In genomic region chr2:5720426-5720825, GRCh38 we compare ENCODE assay signal across 29 cellular contexts. TPM values are rescaled to one million over a fixed set of nuclear protein-coding genes. Genes with fewer than 3 reads are reported as not detected.
DNase-seq lines count a peak whose midpoint lies in the region; ATAC-seq and TF ChIP-seq lines count a peak whose summit lies in the region.
"Had no signal": no experiment of that assay in that cellular context is flagged by ENCODE, and none has a peak within 500 bp of the region (broad histone marks: within the 10 kb centered on the region; RNA-seq: fewer than 3 reads in every experiment).

No MANE protein-coding gene starts in this region.

- H3K27ac ChIP-seq in fibroblast of lung (ENCODE audit: insufficient read depth, low read length) = no peak overlapping the region
- no peak overlapping the region for H3K27ac ChIP-seq in uterus
- H3K27ac ChIP-seq: BLaER1, right atrium auricular region, transverse colon had no signal

- ATAC-seq in natural killer cell = no peak
- ATAC-seq: activated CD4-positive, CD25-positive, alpha-beta regulatory T cell treated with anti-CD3 and anti-CD28 coated beads, Interleukin-2, amount 50 U/mL, for 24 hours; activated CD8-positive, alpha-beta T cell treated with anti-CD3 and anti-CD28 coated beads, Interleukin-2, amount 10 ng/mL, durations not matched to agents 7 days and 5 days; activated naive CD8-positive, alpha-beta T cell treated with anti-CD3 and anti-CD28 coated beads, Interleukin-2, amount 50 U/mL, for 24 hours; GM12878; left lobe of liver; naive thymus-derived CD4-positive, alpha-beta T cell; stimulated activated naive CD8-positive, alpha-beta T cell treated with anti-CD3 and anti-CD28 coated beads, Interleukin-15, amount 100 ng/mL, for 72 hours; T-cell had no signal

- no peak overlapping the region for H3K9ac ChIP-seq in fibroblast of lung (ENCODE audit: insufficient read depth, low read length)
- H3K9ac ChIP-seq: BLaER1 had no signal

- H3K4me3 ChIP-seq in AG04449 (ENCODE audit: low read depth, low read length) (no peak overlapping the region), fibroblast of lung (replicated peaks in 1 of 4; ENCODE audit: control extremely low read depth in 1 of 4, insufficient read depth in 1 of 4, low read depth in 3 of 4, low read length in 4 of 4) (peak overlapping the region in 1 of 4 experiments; percentile 25), uterus (no peak overlapping the region)
- H3K4me3 ChIP-seq: BLaER1, GM12878, right atrium auricular region, transverse colon had no signal

- H3K36me3 Mint-ChIP-seq in natural killer cell = no peaks in the 10 kb centered on the region
- H3K36me3 Mint-ChIP-seq: naive thymus-derived CD4-positive, alpha-beta T cell; T-cell had no signal

- POLR2A ChIA-PET in AG04449 (lab: Yijun Ruan, JAX) = no interaction called here

- no peaks in the 10 kb centered on the region for H3K4me1 Mint-ChIP-seq in natural killer cell
- H3K4me1 Mint-ChIP-seq: activated naive CD8-positive, alpha-beta T cell treated with anti-CD3 and anti-CD28 coated beads, Interleukin-2, amount 50 U/mL, for 24 hours; stimulated activated naive CD8-positive, alpha-beta T cell treated with anti-CD3 and anti-CD28 coated beads, Interleukin-15, amount 100 ng/mL, for 72 hours; T-cell had no signal

- TF ChIP-seq CTCF in AG04449 (IDR thresholded peaks at IDR 0.05; ENCODE audit: insufficient read depth, low read length, missing control alignments) = no peak
- no peak for TF ChIP-seq CTCF in fibroblast of lung (conservative IDR thresholded peaks at IDR 0.05 in 1 of 2, IDR thresholded peaks at IDR 0.05 in 1 of 2; ENCODE audit: low read depth in 1 of 2, low read length in 2 of 2)
- TF ChIP-seq CTCF in uterus (IDR thresholded peaks at IDR 0.05) = no peak
- TF ChIP-seq CTCF in natural killer cell (IDR thresholded peaks at IDR 0.05) = no peak

- H3K27me3 ChIP-seq in fibroblast of lung (ENCODE audit: control insufficient read depth, insufficient read depth, low read length) = no peaks in the 10 kb centered on the region
- no peaks in the 10 kb centered on the region for H3K27me3 ChIP-seq in uterus
- H3K27me3 ChIP-seq: BLaER1, right atrium auricular region, transverse colon had no signal

- no peaks in the 10 kb centered on the region for H3K79me2 ChIP-seq in fibroblast of lung (ENCODE audit: control insufficient read depth, insufficient read depth, low read length)

- no peak for TF ChIP-seq POLR2A in uterus (IDR thresholded peaks at IDR 0.05)

- H3K9me3 Mint-ChIP-seq in natural killer cell = peaks cover 4 to 10% of the 10 kb centered on the region in 2 donors
- H3K9me3 Mint-ChIP-seq: endodermal cell had no signal

- no peak overlapping the region for H2AFZ ChIP-seq in fibroblast of lung (ENCODE audit: low read length)

- H3K27me3 Mint-ChIP-seq in natural killer cell (ENCODE audit: low read depth in 2 of 2) = no peaks in the 10 kb centered on the region
- H3K27me3 Mint-ChIP-seq: IgD-negative memory B cell; stimulated activated naive CD8-positive, alpha-beta T cell treated with anti-CD3 and anti-CD28 coated beads, Interleukin-15, amount 100 ng/mL, for 72 hours had no signal

- CTCF ChIA-PET in AG04449 (lab: Yijun Ruan, JAX) = interaction anchor here (1.0 kb wide), 1 partner anchor 195 kb away, joined by 3 read pairs; no protein-coding TSS in a partner anchor

- no peak overlapping the region for H3K4me3 Mint-ChIP-seq in natural killer cell
- H3K4me3 Mint-ChIP-seq: activated CD8-positive, alpha-beta T cell treated with anti-CD3 and anti-CD28 coated beads, Interleukin-2, amount 10 ng/mL, durations not matched to agents 7 days and 5 days; activated naive CD8-positive, alpha-beta T cell treated with anti-CD3 and anti-CD28 coated beads, Interleukin-2, amount 50 U/mL, for 24 hours; endodermal cell; IgD-negative memory B cell; naive thymus-derived CD4-positive, alpha-beta T cell; stimulated activated naive CD8-positive, alpha-beta T cell treated with anti-CD3 and anti-CD28 coated beads, Interleukin-15, amount 100 ng/mL, for 72 hours; T-cell had no signal

- intact Hi-C loops in uterus (cut with DNase I; ENCODE audit: low total_unique reads) = no loop called here
- intact Hi-C loops in natural killer cell (cut with micrococcal nuclease) = no loop called here

- no peaks in the 10 kb centered on the region for H4K20me1 ChIP-seq in fibroblast of lung (ENCODE audit: control insufficient read depth, extremely low read depth, insufficient read depth, low read length)
- H4K20me1 ChIP-seq: BLaER1 had no signal

- H3K9me3 ChIP-seq in fibroblast of lung (ENCODE audit: control insufficient read depth, insufficient read depth, low read depth, low read length) = no peaks in the 10 kb centered on the region
- H3K9me3 ChIP-seq in uterus = no peaks in the 10 kb centered on the region
- H3K9me3 ChIP-seq: transverse colon had no signal

- no peak overlapping the region for H3K27ac Mint-ChIP-seq in natural killer cell
- H3K27ac Mint-ChIP-seq: activated CD8-positive, alpha-beta T cell treated with anti-CD3 and anti-CD28 coated beads, Interleukin-2, amount 10 ng/mL, durations not matched to agents 7 days and 5 days; activated naive CD8-positive, alpha-beta T cell treated with anti-CD3 and anti-CD28 coated beads, Interleukin-2, amount 50 U/mL, for 24 hours; endodermal cell; IgD-negative memory B cell; naive thymus-derived CD4-positive, alpha-beta T cell; stimulated activated naive CD8-positive, alpha-beta T cell treated with anti-CD3 and anti-CD28 coated beads, Interleukin-15, amount 100 ng/mL, for 72 hours; T-cell had no signal

- H3K4me2 ChIP-seq in fibroblast of lung (ENCODE audit: extremely low read depth, insufficient read depth, low read length) = no peak overlapping the region
- H3K4me2 ChIP-seq: BLaER1 had no signal

- H3K4me1 ChIP-seq in fibroblast of lung (ENCODE audit: control insufficient read depth, extremely low read depth, insufficient read depth, low read length) = no peaks in the 10 kb centered on the region
- H3K4me1 ChIP-seq in uterus = no peaks in the 10 kb centered on the region
- H3K4me1 ChIP-seq: BLaER1, right atrium auricular region, transverse colon had no signal

- H3K36me3 ChIP-seq in fibroblast of lung (ENCODE audit: control insufficient read depth, insufficient read depth, low read length) (no peaks in the 10 kb centered on the region), uterus (no peaks in the 10 kb centered on the region)
- H3K36me3 ChIP-seq: BLaER1, right atrium auricular region, transverse colon had no signal

- peak; percentile 21 for DNase-seq in AG04449 (ENCODE audit: low read depth, low spot score)
- DNase-seq in SW480 (ENCODE audit: low spot score) = peak; percentile 8
- DNase-seq in fibroblast of lung (ENCODE audit: low read depth in 2 of 2) = peak; percentile 72 to 76
- DNase-seq in retina = peak; percentile 40
- no peak for DNase-seq in uterus
- DNase-seq in amygdala (lab: John Stamatoyannopoulos, UW) = no peak
- DNase-seq in activated CD4-positive, alpha-beta T cell treated with anti-CD3 and anti-CD28 coated beads for 1 hour = no peak
- DNase-seq in natural killer cell = no peak
- DNase-seq: activated CD8-positive, alpha-beta T cell treated with anti-CD3 and anti-CD28 coated beads, Interleukin-2, amount 10 ng/mL, durations not matched to agents 7 days and 5 days; activated gamma-delta T cell; activated naive CD8-positive, alpha-beta T cell treated with anti-CD3 and anti-CD28 coated beads, Interleukin-2, amount 50 U/mL, for 24 hours; COR-L47; cortex of kidney; DND-41; endodermal cell; naive thymus-derived CD4-positive, alpha-beta T cell; NCI-H1105 treated with DMSO at 0.1 percent for 48 hours; NCI-H524 treated with DMSO at 0.1 percent for 48 hours; stimulated activated naive CD8-positive, alpha-beta T cell treated with anti-CD3 and anti-CD28 coated beads, Interleukin-15, amount 100 ng/mL, for 72 hours; T-cell; transverse colon had no signal

RNA-seq across cellular contexts. Expression of gene SOX11, which starts 28.2 kb away (rescaled TPM):
- 0.99 and 2.1 TPM in 2 replicates for total RNA-seq in fibroblast of lung
- 1.2 and 1.5 TPM in 2 replicates for polyA plus RNA-seq in fibroblast of lung
- polyA plus RNA-seq in fibroblast of lung (2012) = 2.8 and 3.4 TPM in 2 replicates
- polyA minus RNA-seq in fibroblast of lung (ENCODE audit: low replicate concordance) = 0.94 and 1.3 TPM in 2 replicates
- 1 to 10 TPM in 1 of 4 donors, not detected in 3; 9.3 TPM for total RNA-seq in uterus
- not detected for total RNA-seq in natural killer cell
- total RNA-seq: activated CD8-positive, alpha-beta T cell treated with anti-CD3 and anti-CD28 coated beads, Interleukin-2, amount 10 ng/mL, durations not matched to agents 7 days and 5 days; mesenteric fat pad; naive thymus-derived CD4-positive, alpha-beta T cell; omental fat pad; T-cell had no signal
- polyA plus RNA-seq: IgD-negative memory B cell; naive thymus-derived CD4-positive, alpha-beta T cell had no signal

Comparison
In these comparisons a context has a peak if more than half of its experiments do, and no peak if none do; other contexts are left out.
1. DNase-seq: peak in AG04449 (single experiment), SW480 (single experiment), fibroblast of lung (2 of 2) and retina (single experiment); none in uterus (0 of 2), amygdala (0 of 56), activated CD4-positive, alpha-beta T cell treated with anti-CD3 and anti-CD28 coated beads for 1 hour (single experiment) and natural killer cell (single experiment).